ENCODE assay signal across 8 cellular contexts in genomic region chr19:4909897-4910593, GRCh38. TPM values are rescaled to one million over a fixed set of nuclear protein-coding genes. Genes with fewer than 3 reads are reported as not detected.
DNase-seq lines count a peak whose midpoint lies in the region; ATAC-seq, FAIRE-seq and TF ChIP-seq lines count a peak whose summit lies in the region.

No MANE protein-coding gene starts in this region.

- no peaks in the 10 kb centered on the region for H3K36me3 ChIP-seq in kidney (ENCODE audit: control insufficient read depth in 1 of 2, insufficient read depth in 2 of 2, low read length in 2 of 2)

- H3K9me3 ChIP-seq in A549 (no peaks in the 10 kb centered on the region), kidney (ENCODE audit: control insufficient read depth in 1 of 2, low read length in 2 of 2) (no peaks in the 10 kb centered on the region)

- POLR2A ChIA-PET in A549 (lab: Yijun Ruan, JAX): no interaction called here

- H3K27ac Mint-ChIP-seq in central memory CD8-positive, alpha-beta T cell (ENCODE audit: low read depth): no peak overlapping the region

- TF ChIP-seq RAD21 in A549 (conservative IDR thresholded peaks at IDR 0.05 in 1 of 2, IDR thresholded peaks at IDR 0.05 in 1 of 2): no peak

- H3K27ac ChIP-seq in A549 (peak overlapping the region; percentile 93 to 95), kidney (ENCODE audit: low read depth in 2 of 2, low read length in 2 of 2) (no peak overlapping the region)

- intact Hi-C loops in kidney (cut with DNase I): loop anchor here (5.0 kb wide), 1 partner anchor 33 kb away; no protein-coding TSS in a partner anchor

- ATAC-seq in A549: peak; percentile 74 to 78
- peak; percentile 82 for ATAC-seq in GM19023 (IDR thresholded peaks at IDR 0.05; ENCODE audit: unreplicated experiment)
- peak; percentile 84 for ATAC-seq in HG03280 (IDR thresholded peaks at IDR 0.05; ENCODE audit: unreplicated experiment)
- peak; percentile 83 to 84 for ATAC-seq in activated CD4-positive, CD25-positive, alpha-beta regulatory T cell treated with anti-CD3 and anti-CD28 coated beads, Interleukin-2, amount 50 U/mL, for 24 hours
- ATAC-seq in central memory CD8-positive, alpha-beta T cell (replicated peaks; ENCODE audit: extremely low read depth, poor library complexity, severe bottlenecking): peak; percentile 64

- no peaks in the 10 kb centered on the region for H3K9me3 Mint-ChIP-seq in central memory CD8-positive, alpha-beta T cell

- TF ChIP-seq POLR2A in A549 (IDR thresholded peaks at IDR 0.05; ENCODE audit: low read length): no peak

- 0% methylated on average over 10 of the region's 85 CpGs for WGBS in A549 (ENCODE audit: missing lambda C conversion rate)

- peak overlapping the region in 1 of 2 donors; percentile 19 for H3K9ac ChIP-seq in kidney (ENCODE audit: low read length in 2 of 2)

- TF ChIP-seq CTCF in A549 (IDR thresholded peaks at IDR 0.05) (no peak), kidney (IDR thresholded peaks at IDR 0.05; ENCODE audit: borderline replicate concordance, extremely low read depth, insufficient read depth) (no peak)

- DNase-seq in A549 (ENCODE audit: low read depth in 1 of 2, low spot score in 1 of 2) (peak; percentile 85 to 91), NCI-H446 treated with DMSO at 0.1 percent for 48 hours (lab: John Stamatoyannopoulos, UW) (peak; percentile 89), kidney (peak; percentile 96)
- peak; percentile 88 to 89 for DNase-seq in central memory CD8-positive, alpha-beta T cell (ENCODE audit: low spot score in 2 of 2)
- peak; percentile 93 for DNase-seq in stimulated activated CD4-positive, alpha-beta T cell treated with anti-CD3 and anti-CD28 coated beads, Interleukin-12 subunit alpha, Interleukin-12 subunit beta, amount 100 ng/mL, for 4 hours

- H3K4me1 Mint-ChIP-seq in central memory CD8-positive, alpha-beta T cell: peaks cover 62% of the 10 kb centered on the region

- H3K4me3 Mint-ChIP-seq in central memory CD8-positive, alpha-beta T cell: peak overlapping the region; percentile 94

- peaks cover 45% of the 10 kb centered on the region for H3K4me1 ChIP-seq in A549
- peaks cover 13 to 15% of the 10 kb centered on the region in 2 donors for H3K4me1 ChIP-seq in kidney (ENCODE audit: control insufficient read depth in 1 of 2, insufficient read depth in 1 of 2, low read depth in 1 of 2, low read length in 2 of 2)

- H3K36me3 Mint-ChIP-seq in central memory CD8-positive, alpha-beta T cell (ENCODE audit: insufficient read depth): peaks cover 30% of the 10 kb centered on the region

- no peak for TF ChIP-seq EP300 in A549 (IDR thresholded peaks at IDR 0.05)

- FAIRE-seq in A549 (lab: Jason Lieb, UNC) (no peak), kidney (lab: Jason Lieb, UNC) (no peak)

- H3K4me3 ChIP-seq in A549: peak overlapping the region; percentile 85
- peak overlapping the region; percentile 44 to 59 for H3K4me3 ChIP-seq in kidney (ENCODE audit: low read length in 2 of 2)

- H3K27me3 Mint-ChIP-seq in central memory CD8-positive, alpha-beta T cell: no peaks in the 10 kb centered on the region

- H3K4me2 ChIP-seq in A549: peak overlapping the region; percentile 84

- CTCF ChIA-PET in A549 (lab: Yijun Ruan, JAX): interaction anchor here (1.1 to 8.1 kb wide), 10 partner anchors 12 to 122 kb away, joined by 3 to 170 read pairs (median 18); partner anchors contain the start of genes PLIN3 and TICAM1

TF ChIP-seq in A549, 52 proteins besides CTCF, POLR2A, EP300 and RAD21:
- TF ChIP-seq E2F6 (IDR thresholded peaks at IDR 0.05; ENCODE audit: borderline replicate concordance, low read depth) (no peak), HDAC2 (IDR thresholded peaks at IDR 0.05) (no peak), HMGXB4 (CRISPR knock-in tag; IDR thresholded peaks at IDR 0.05; ENCODE audit: borderline replicate concordance) (no peak), RARB (CRISPR knock-in tag; IDR thresholded peaks at IDR 0.05) (no peak), ELK1 (IDR thresholded peaks at IDR 0.05; ENCODE audit: low read depth, low read length) (no peak), CHD2 (IDR thresholded peaks at IDR 0.05; ENCODE audit: low read length, partially characterized antibody) (no peak)
TF ChIP-seq in A549: peak in this region for 0.

RNA-seq across cellular contexts. Expression of gene UHRF1, which starts 0.7 kb away (rescaled TPM):
- polyA plus RNA-seq in A549 (2011; rRNA removed) (7.2 and 8.5 TPM in 2 replicates), A549 (2017; fragmentation: RNase III; extraction: RNeasy Plus Mini Kit Qiagen cat#74134 plus additional on column Dnase treatment) (50.6 to 52.7 TPM (median 52.3 TPM) in 3 replicates), kidney (ENCODE audit: insufficient read depth, low read depth, low replicate concordance) (0.19 TPM)
- polyA plus RNA-seq in A549 (2012; cell fraction: cytosol; rRNA removed): 34.5 and 37.1 TPM in 2 replicates
- 63.0 and 64.2 TPM in 2 replicates for polyA plus RNA-seq in A549 (2012; cell fraction: nucleus; rRNA removed)
- 6.3 and 10.1 TPM in 2 replicates for polyA minus RNA-seq in A549 (2011; rRNA and poly(A)+ RNA removed)
- 3.1 TPM for total RNA-seq in kidney

RNA-seq across cellular contexts. Expression of gene ARRDC5, which starts 7.3 kb away (rescaled TPM):
- not detected in 2 replicates for polyA plus RNA-seq in A549 (2011; rRNA removed)
- not detected in 2 replicates for polyA plus RNA-seq in A549 (2012; cell fraction: cytosol; rRNA removed)
- polyA plus RNA-seq in A549 (2012; cell fraction: nucleus; rRNA removed): not detected in 2 replicates
- not detected in 3 replicates for polyA plus RNA-seq in A549 (2017; fragmentation: RNase III; extraction: RNeasy Plus Mini Kit Qiagen cat#74134 plus additional on column Dnase treatment)
- polyA minus RNA-seq in A549 (2011; rRNA and poly(A)+ RNA removed): not detected in 2 replicates
- total RNA-seq in kidney: 1.4 TPM
- not detected for polyA plus RNA-seq in kidney (ENCODE audit: insufficient read depth, low read depth, low replicate concordance)

RNA-seq across cellular contexts. Expression of gene PLIN3, which starts 42.6 kb away (rescaled TPM):
- polyA plus RNA-seq in A549 (2011; rRNA removed) (28.4 and 30.1 TPM in 2 replicates), A549 (2017; fragmentation: RNase III; extraction: RNeasy Plus Mini Kit Qiagen cat#74134 plus additional on column Dnase treatment) (75.7 to 84.3 TPM (median 83.7 TPM) in 3 replicates), kidney (ENCODE audit: insufficient read depth, low read depth, low replicate concordance) (30.5 TPM)
- 55.0 and 76.6 TPM in 2 replicates for polyA plus RNA-seq in A549 (2012; cell fraction: cytosol; rRNA removed)
- 51.8 and 74.5 TPM in 2 replicates for polyA plus RNA-seq in A549 (2012; cell fraction: nucleus; rRNA removed)
- 21.9 and 43.8 TPM in 2 replicates for polyA minus RNA-seq in A549 (2011; rRNA and poly(A)+ RNA removed)
- total RNA-seq in kidney: 60.0 TPM

RNA-seq across cellular contexts. Expression of gene KDM4B, which starts 58.9 kb away (rescaled TPM):
- 3.0 and 3.2 TPM in 2 replicates for polyA plus RNA-seq in A549 (2011; rRNA removed)
- 2.7 and 4.1 TPM in 2 replicates for polyA plus RNA-seq in A549 (2012; cell fraction: cytosol; rRNA removed)
- polyA plus RNA-seq in A549 (2012; cell fraction: nucleus; rRNA removed): 8.5 and 10.3 TPM in 2 replicates
- 4.3 to 4.6 TPM (median 4.6 TPM) in 3 replicates for polyA plus RNA-seq in A549 (2017; fragmentation: RNase III; extraction: RNeasy Plus Mini Kit Qiagen cat#74134 plus additional on column Dnase treatment)
- 8.3 and 15.3 TPM in 2 replicates for polyA minus RNA-seq in A549 (2011; rRNA and poly(A)+ RNA removed)
- 35.7 TPM for total RNA-seq in kidney
- 6.6 TPM for polyA plus RNA-seq in kidney (ENCODE audit: insufficient read depth, low read depth, low replicate concordance)

Comparison
In these comparisons a context has a peak if more than half of its experiments do, and no peak if none do; other contexts are left out.
1. H3K27ac ChIP-seq: peak in A549 (2 of 2); none in kidney (0 of 2).
2. Peak in every context shown above with its lines, with median percentiles within 50 percentile points of each other: ATAC-seq and DNase-seq.